18 cellular contexts compared by ENCODE assay signal in the genomic region with DNA sequence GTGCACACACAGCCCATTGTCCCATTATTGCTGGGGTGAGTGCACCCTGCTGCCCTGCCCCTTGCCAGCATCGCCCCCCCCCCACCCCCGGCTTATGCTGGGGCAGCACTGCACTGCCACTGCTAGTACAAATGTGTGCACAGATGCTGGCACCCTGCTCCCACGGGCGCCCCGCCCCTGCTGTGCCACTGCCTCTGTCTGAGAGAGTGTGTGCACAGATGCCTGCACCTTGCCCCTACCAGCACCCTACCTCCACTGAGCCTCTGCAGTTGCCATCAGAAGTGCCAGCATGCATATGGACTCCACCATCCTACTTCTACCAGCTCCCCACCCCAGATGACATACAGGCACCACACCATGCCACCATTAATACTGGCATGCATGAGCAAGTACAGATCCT.
"Had no signal": no experiment of that assay in that cellular context is flagged by ENCODE, and none has a peak within 500 bp of the region (broad histone marks: within the 10 kb centered on the region; RNA-seq: fewer than 3 reads in every experiment).

No MANE protein-coding gene starts in this region.

- H3K79me2 ChIP-seq: hepatocyte had no signal

- H3K27me3 ChIP-seq: esophagus squamous epithelium, hepatocyte, neutrophil, stomach, transverse colon had no signal

- H3K4me2 ChIP-seq: hepatocyte had no signal

- ATAC-seq: effector memory CD8-positive, alpha-beta T cell; left colon; naive thymus-derived CD4-positive, alpha-beta T cell; right cardiac atrium had no signal

- H3K4me3 ChIP-seq: esophagus squamous epithelium, hepatocyte, stomach, thoracic aorta, transverse colon had no signal

- DNase-seq: cerebellar nuclear complex; effector memory CD8-positive, alpha-beta T cell; esophagus squamous epithelium; foreskin fibroblast; left colon; mammary epithelial cell; naive thymus-derived CD4-positive, alpha-beta T cell; nephron progenitor cell; right cardiac atrium; small intestine; stimulated activated CD4-positive, alpha-beta T cell treated with anti-CD3 and anti-CD28 coated beads, Interleukin-2, amount 100 ng/mL, for 48 hours; stomach; substantia nigra; transverse colon had no signal

- H3K36me3 ChIP-seq: esophagus squamous epithelium, neutrophil, stomach, thoracic aorta, transverse colon had no signal

- H3K27ac ChIP-seq: epithelial cell of prostate, esophagus squamous epithelium, hepatocyte, neutrophil, stomach, thoracic aorta, transverse colon had no signal

- H3K9me3 ChIP-seq: esophagus squamous epithelium, neutrophil, thoracic aorta, transverse colon had no signal

- H3K4me1 ChIP-seq: esophagus squamous epithelium, stomach, transverse colon had no signal

- H2AFZ ChIP-seq: hepatocyte had no signal
